In genomic region chr20:51424270-51425041, GRCh38 we compare ENCODE assay signal across 10 cellular contexts.
A peak's percentile ranks its signal among the peaks of the same experiment; 100 is the strongest.
DNase-seq lines count a peak whose midpoint lies in the region; ATAC-seq and TF ChIP-seq lines count a peak whose summit lies in the region.
"Had no signal": no experiment of that assay in that cellular context is flagged by ENCODE, and none has a peak within 500 bp of the region (broad histone marks: within the 10 kb centered on the region; RNA-seq: fewer than 3 reads in every experiment).

No MANE protein-coding gene starts in this region.

- no peak overlapping the region for H3K4me3 Mint-ChIP-seq in mesothelial cell of epicardium

- H3K4me1 ChIP-seq in SJCRH30: no peaks in the 10 kb centered on the region

- POLR2A ChIA-PET in GM10248 (lab: Yijun Ruan, JAX): interaction anchor here (0.7 kb wide), 1 partner anchor 20 kb away, joined by 3 read pairs; no protein-coding TSS in a partner anchor

- H3K36me3 Mint-ChIP-seq in mesothelial cell of epicardium: no peaks in the 10 kb centered on the region

- peak; percentile 16 for DNase-seq in stimulated activated CD4-positive, alpha-beta T cell treated with anti-CD3 and anti-CD28 coated beads, Interleukin-2, amount 100 ng/mL, for 4 hours (ENCODE audit: low read depth)
- no peak for DNase-seq in stimulated activated CD4-positive, alpha-beta T cell treated with anti-CD3 and anti-CD28 coated beads, Interleukin-2, amount 100 ng/mL, for 48 hours
- peak; percentile 52 for DNase-seq in activated T-cell treated with anti-CD3 and anti-CD28 coated beads, Interleukin-2, amount 50 U/mL, for 48 hours
- DNase-seq in mesothelial cell of epicardium (ENCODE audit: low spot score in 2 of 2, unreplicated experiment in 2 of 2) (no peak), GM10248 (ENCODE audit: extremely low spot score) (no peak), SJCRH30 (no peak), NCI-H774 (lab: John Stamatoyannopoulos, UW) (no peak)
- DNase-seq: MM.1S, PC-3 had no signal

- H3K27me3 Mint-ChIP-seq in mesothelial cell of epicardium (ENCODE audit: low read depth): no peaks in the 10 kb centered on the region

- H3K4me1 Mint-ChIP-seq in mesothelial cell of epicardium: peaks cover 50% of the 10 kb centered on the region

- H3K27me3 ChIP-seq in SJCRH30: peaks cover 44% of the 10 kb centered on the region

- no peaks in the 10 kb centered on the region for H3K9me3 Mint-ChIP-seq in mesothelial cell of epicardium

- no peak for TF ChIP-seq CTCF in mesothelial cell of epicardium (IDR thresholded peaks at IDR 0.05; ENCODE audit: unreplicated experiment)
- no peak for TF ChIP-seq CTCF in GM10248 (IDR thresholded peaks at IDR 0.05; ENCODE audit: control extremely low read depth, extremely low read depth, low read depth, missing control alignments)

- no peak overlapping the region for H3K4me3 ChIP-seq in SJCRH30

- CTCF ChIA-PET in GM10248 (lab: Yijun Ruan, JAX): interaction anchor here (0.9 to 1.9 kb wide), 5 partner anchors 9 to 54 kb away, joined by 3 to 5 read pairs (median 3); no protein-coding TSS in a partner anchor

- peak overlapping the region; percentile 86 for H3K27ac Mint-ChIP-seq in mesothelial cell of epicardium

- no peak for ATAC-seq in HG02678 (IDR thresholded peaks at IDR 0.05; ENCODE audit: unreplicated experiment)
- ATAC-seq: PC-3 had no signal

- no peaks in the 10 kb centered on the region for H3K36me3 ChIP-seq in SJCRH30

- H3K27ac ChIP-seq in SJCRH30: no peak overlapping the region

- no peaks in the 10 kb centered on the region for H3K9me3 ChIP-seq in SJCRH30 (replicated peaks)

Comparison
In these comparisons a context has a peak if more than half of its experiments do, and no peak if none do; other contexts are left out.
1. DNase-seq: peak in stimulated activated CD4-positive, alpha-beta T cell treated with anti-CD3 and anti-CD28 coated beads, Interleukin-2, amount 100 ng/mL, for 4 hours (single experiment) and activated T-cell treated with anti-CD3 and anti-CD28 coated beads, Interleukin-2, amount 50 U/mL, for 48 hours (2 of 2); none in stimulated activated CD4-positive, alpha-beta T cell treated with anti-CD3 and anti-CD28 coated beads, Interleukin-2, amount 100 ng/mL, for 48 hours (0 of 2), mesothelial cell of epicardium (0 of 2), GM10248 (single experiment), SJCRH30 (0 of 2) and NCI-H774 (single experiment).